Comparison of ENCODE assay signal across 21 cellular contexts in genomic region chr12:11965258-11965910, GRCh38.
"Had no signal": no experiment of that assay in that cellular context is flagged by ENCODE, and none has a peak within 500 bp of the region (broad histone marks: within the 10 kb centered on the region; RNA-seq: fewer than 3 reads in every experiment).

No MANE protein-coding gene starts in this region.

- ATAC-seq: HepG2 had no signal

- H3K27me3 ChIP-seq: MG63 had no signal

- H3K36me3 ChIP-seq: MG63 had no signal

- H3K4me3 ChIP-seq: MG63 had no signal

- H3K9me3 ChIP-seq: MG63, SK-N-SH had no signal

- DNase-seq: IMR-90, Karpas-422, KG1, MG63, NCI-H1092, NCI-H1105 treated with DMSO at 0.1 percent for 48 hours, NCI-H1417 treated with DMSO at 0.1 percent for 48 hours, NCI-H146, NCI-H1694 treated with DMSO at 0.1 percent for 48 hours, NCI-H1930, NCI-H2081, NCI-H2107, NCI-H2227 treated with DMSO at 0.1 percent for 48 hours, NCI-H524 treated with DMSO at 0.1 percent for 48 hours, NCI-H69, NCI-H774, Right ventricle myocardium superior, RPMI8226, SK-N-SH, SW 1271 had no signal
